30 cellular contexts compared by ENCODE assay signal in genomic region chr5:148309746-148310145, GRCh38. TPM values are rescaled to one million over a fixed set of nuclear protein-coding genes. Genes with fewer than 3 reads are reported as not detected.
"Had no signal": no experiment of that assay in that cellular context is flagged by ENCODE, and none has a peak within 500 bp of the region (broad histone marks: within the 10 kb centered on the region; RNA-seq: fewer than 3 reads in every experiment).

No MANE protein-coding gene starts in this region.

- H3K9me3 ChIP-seq: colonic mucosa, gastrocnemius medialis, heart right ventricle, lower lobe of right lung had no signal

- H3K4me1 ChIP-seq: colonic mucosa, gastrocnemius medialis, left lung, lower lobe of right lung had no signal

- ATAC-seq: effector memory CD8-positive, alpha-beta T cell; gastrocnemius medialis; heart right ventricle; left cardiac atrium; left lung; left ventricle myocardium superior; lower lobe of right lung; naive thymus-derived CD4-positive, alpha-beta T cell had no signal

- DNase-seq: colonic mucosa; cortex of kidney; effector CD8-positive, alpha-beta T cell; effector memory CD8-positive, alpha-beta T cell; endodermal cell; esophagus squamous epithelium; foreskin fibroblast; foreskin melanocyte; gastrocnemius medialis; glutamatergic neuron; head of caudate nucleus; heart right ventricle; hippocampal formation; left cardiac atrium; left lung; left ventricle myocardium superior; lower lobe of right lung; mesendoderm; midbrain; naive thymus-derived CD4-positive, alpha-beta T cell had no signal

- H3K36me3 ChIP-seq: colonic mucosa, esophagus squamous epithelium, gastrocnemius medialis, heart right ventricle, left lung, lower lobe of right lung had no signal

- H3K4me3 ChIP-seq: colonic mucosa, esophagus squamous epithelium, gastrocnemius medialis, heart right ventricle, left lung, lower lobe of right lung had no signal

- H3K27ac ChIP-seq: colonic mucosa, gastrocnemius medialis, heart right ventricle, left lung, lower lobe of right lung had no signal

- H3K27me3 ChIP-seq: colonic mucosa, esophagus squamous epithelium, gastrocnemius medialis, heart right ventricle, left lung had no signal

RNA-seq across cellular contexts. Expression of gene SPINK7, which starts 2.5 kb away (rescaled TPM):
- total RNA-seq: colonic mucosa; dermis microvascular lymphatic vessel endothelial cell; endodermal cell; epithelial cell of proximal tubule; gastrocnemius medialis; glomerular endothelial cell; heart right ventricle; kidney epithelial cell; left cardiac atrium; left lung; left ventricle myocardium superior; lower lobe of right lung; lung microvascular endothelial cell; mononuclear cell; mucosa of gallbladder; naive thymus-derived CD4-positive, alpha-beta T cell had no signal
- polyA plus RNA-seq: heart right ventricle; naive thymus-derived CD4-positive, alpha-beta T cell had no signal

RNA-seq across cellular contexts. Expression of gene SPINK9, which starts 25.6 kb away (rescaled TPM):
- total RNA-seq: colonic mucosa; dermis microvascular lymphatic vessel endothelial cell; endodermal cell; epithelial cell of proximal tubule; esophagus squamous epithelium; gastrocnemius medialis; glomerular endothelial cell; kidney epithelial cell; left cardiac atrium; left lung; lower leg skin; lower lobe of right lung; lung microvascular endothelial cell; mononuclear cell; mucosa of gallbladder; naive thymus-derived CD4-positive, alpha-beta T cell had no signal
- polyA plus RNA-seq: heart right ventricle, keratinocyte had no signal

RNA-seq across cellular contexts. Expression of gene SPINK13, which starts 41.2 kb away (rescaled TPM):
- total RNA-seq: dermis microvascular lymphatic vessel endothelial cell; endodermal cell; esophagus squamous epithelium; gastrocnemius medialis; glomerular endothelial cell; heart right ventricle; kidney epithelial cell; left cardiac atrium; left lung; left ventricle myocardium superior; lower leg skin; lower lobe of right lung; lung microvascular endothelial cell; mononuclear cell; mucosa of gallbladder; naive thymus-derived CD4-positive, alpha-beta T cell had no signal
- polyA plus RNA-seq: esophagus; keratinocyte; naive thymus-derived CD4-positive, alpha-beta T cell had no signal
